8 cellular contexts compared by ENCODE assay signal in the genomic region with DNA sequence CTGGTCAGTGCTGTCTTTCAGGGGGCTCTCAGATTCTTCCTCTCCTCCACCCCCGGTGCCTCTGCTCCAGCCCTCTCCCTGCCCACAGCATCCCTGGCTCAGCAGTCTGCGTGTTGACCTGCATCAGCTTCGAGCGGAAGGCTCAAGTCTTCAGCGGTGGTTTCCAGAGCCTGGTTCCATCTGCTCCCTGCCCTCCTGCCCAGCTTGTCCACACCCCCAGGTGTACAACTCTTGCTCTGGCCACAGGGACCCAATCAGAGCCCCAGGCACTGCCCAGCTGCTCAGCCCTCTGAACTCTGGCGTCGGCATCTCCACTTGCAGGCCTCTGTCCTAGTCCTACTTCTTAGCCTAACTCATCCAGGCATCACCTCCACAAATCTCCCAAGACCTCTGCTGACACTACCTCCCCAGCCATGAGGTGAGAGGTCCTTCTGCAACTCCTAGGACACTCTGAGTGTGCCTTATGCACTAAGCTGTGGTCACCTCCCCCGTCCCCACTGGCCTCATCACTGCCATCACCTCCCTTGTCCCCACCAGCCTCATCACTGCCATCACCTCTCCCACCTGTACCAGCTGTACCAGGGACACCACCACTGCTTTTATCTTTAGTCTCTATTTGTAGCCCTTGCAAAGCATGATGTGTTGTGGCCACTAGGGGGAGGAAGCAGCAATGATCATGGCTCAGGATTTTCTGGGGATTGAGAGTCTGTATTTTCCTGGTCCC.
DNase-seq lines count a peak whose midpoint lies in the region; ATAC-seq and TF ChIP-seq lines count a peak whose summit lies in the region.

No MANE protein-coding gene starts in this region.

- H3K4me2 ChIP-seq in GM23338 = no peak overlapping the region

- H4K20me1 ChIP-seq in GM23338 (replicated peaks; ENCODE audit: insufficient read depth) = no peaks in the 10 kb centered on the region

- TF ChIP-seq POLR2A in prostate gland (IDR thresholded peaks at IDR 0.05) = no peak

- DNase-seq in CD8-positive, alpha-beta T cell = peak in 6 of 7 experiments; percentile 11 to 69 (median 36)
- DNase-seq in GM23338 (ENCODE audit: low spot score) (peak; percentile 78), NCI-H82 (lab: John Stamatoyannopoulos, UW) (peak; percentile 81), glomerular visceral epithelial cell (ENCODE audit: extremely low spot score) (peak; percentile 54), prostate gland (ENCODE audit: low spot score) (peak; percentile 50)
- peak; percentile 50 to 55 for DNase-seq in activated T-cell treated with anti-CD3 and anti-CD28 coated beads, Interleukin-2, amount 50 U/mL, for 48 hours

- intact Hi-C loops in CD8-positive, alpha-beta T cell (cut with DNase I, micrococcal nuclease) = loop anchor here (1.0 to 5.0 kb wide), 7 partner anchors 39 to 582 kb away; a partner anchor contains a TSS
- intact Hi-C loops in prostate gland (cut with DNase I) = loop anchor here (2.0 to 10.0 kb wide), 2 partner anchors 61 to 567 kb away; a partner anchor contains a TSS

- H2AFZ ChIP-seq in GM23338 = no peak overlapping the region

- WGBS in prostate gland = 83% methylated on average over 8 of the region's 8 CpGs

- H3K27me3 Mint-ChIP-seq in CD8-positive, alpha-beta T cell (ENCODE audit: low read depth) = no peaks in the 10 kb centered on the region
- peaks cover 3% of the 10 kb centered on the region for H3K27me3 Mint-ChIP-seq in GM23338 (ENCODE audit: insufficient read depth, low read depth, poor library complexity)

- no peaks in the 10 kb centered on the region for H3K9me3 ChIP-seq in CD8-positive, alpha-beta T cell (ENCODE audit: low read length)
- H3K9me3 ChIP-seq in prostate gland = no peaks in the 10 kb centered on the region

- peaks cover 5% of the 10 kb centered on the region for H3K4me1 ChIP-seq in CD8-positive, alpha-beta T cell (ENCODE audit: insufficient read depth, low read length)
- no peaks in the 10 kb centered on the region for H3K4me1 ChIP-seq in GM23338 (ENCODE audit: insufficient read depth)
- H3K4me1 ChIP-seq in prostate gland (replicated peaks) = no peaks in the 10 kb centered on the region

- H3K4me3 Mint-ChIP-seq in CD8-positive, alpha-beta T cell = no peak overlapping the region
- H3K4me3 Mint-ChIP-seq in GM23338 = no peak overlapping the region

- H3K4me3 ChIP-seq in CD8-positive, alpha-beta T cell (ENCODE audit: low read depth, low read length) = no peak overlapping the region
- H3K4me3 ChIP-seq in GM23338 (no peak overlapping the region), prostate gland (no peak overlapping the region)

- H3K4me1 Mint-ChIP-seq in CD8-positive, alpha-beta T cell (ENCODE audit: low read depth) = peaks cover 9% of the 10 kb centered on the region
- H3K4me1 Mint-ChIP-seq in GM23338 = peaks cover 2% of the 10 kb centered on the region

- POLR2A ChIA-PET in CD8-positive, alpha-beta T cell (lab: Charles Lee) = interaction anchor here (0.6 to 2.5 kb wide), 4 partner anchors 41 to 103 kb away, joined by 3 to 12 read pairs (median 3); a partner anchor contains a TSS

- CTCF ChIA-PET in CD8-positive, alpha-beta T cell (lab: Charles Lee) = interaction anchor here (0.7 to 6.5 kb wide), 44 partner anchors 8 to 582 kb away, joined by 3 to 124 read pairs (median 4); a partner anchor contains a TSS

- H3K79me2 ChIP-seq in GM23338 (replicated peaks; ENCODE audit: insufficient read depth) = no peaks in the 10 kb centered on the region

- H3F3A ChIP-seq in GM23338 (replicated peaks; ENCODE audit: low read depth) = no peaks in the 10 kb centered on the region

- ATAC-seq in CD8-positive, alpha-beta T cell = peak; percentile 49
- peak; percentile 81 for ATAC-seq in GM23338
- ATAC-seq in GM21381 (IDR thresholded peaks at IDR 0.05; ENCODE audit: unreplicated experiment) = no peak
- no peak for ATAC-seq in GM18519 (IDR thresholded peaks at IDR 0.05; ENCODE audit: low FRiP score, unreplicated experiment)

- H3K27ac ChIP-seq in CD8-positive, alpha-beta T cell (ENCODE audit: low read depth, low read length) = no peak overlapping the region
- no peak overlapping the region for H3K27ac ChIP-seq in GM23338 (ENCODE audit: low read depth)
- no peak overlapping the region for H3K27ac ChIP-seq in prostate gland

- no peaks in the 10 kb centered on the region for H3K27me3 ChIP-seq in CD8-positive, alpha-beta T cell (ENCODE audit: insufficient read depth, low read length)
- H3K27me3 ChIP-seq in GM23338 (ENCODE audit: insufficient read depth) (no peaks in the 10 kb centered on the region), prostate gland (replicated peaks; ENCODE audit: insufficient read depth) (no peaks in the 10 kb centered on the region)

- no peaks in the 10 kb centered on the region for H3K9me2 ChIP-seq in GM23338 (ENCODE audit: insufficient read depth)

- peak; percentile 97 for TF ChIP-seq CTCF in CD8-positive, alpha-beta T cell (IDR thresholded peaks at IDR 0.05)
- TF ChIP-seq CTCF in GM23338 (conservative IDR thresholded peaks at IDR 0.05; ENCODE audit: low read depth in 2 of 2) (peak; percentile 86 to 91), prostate gland (IDR thresholded peaks at IDR 0.05) (peak; percentile 62 to 83 (median 78))

- no peak overlapping the region for H3K27ac Mint-ChIP-seq in CD8-positive, alpha-beta T cell
- no peak overlapping the region for H3K27ac Mint-ChIP-seq in GM23338

- no peaks in the 10 kb centered on the region for H3K9me3 Mint-ChIP-seq in CD8-positive, alpha-beta T cell
- H3K9me3 Mint-ChIP-seq in GM23338 = no peaks in the 10 kb centered on the region

- H3K36me3 Mint-ChIP-seq in CD8-positive, alpha-beta T cell = peaks cover 25% of the 10 kb centered on the region
- no peaks in the 10 kb centered on the region for H3K36me3 Mint-ChIP-seq in GM23338 (ENCODE audit: low read depth)

- no peaks in the 10 kb centered on the region for H3K36me3 ChIP-seq in CD8-positive, alpha-beta T cell (ENCODE audit: insufficient read depth, low read length)
- H3K36me3 ChIP-seq in GM23338 (ENCODE audit: insufficient read depth) (no peaks in the 10 kb centered on the region), prostate gland (no peaks in the 10 kb centered on the region)

TF ChIP-seq in GM23338, 12 proteins besides CTCF, POLR2A, EP300 and RAD21 (continues in another document):
- no peak for TF ChIP-seq EZH2phosphoT487 (IDR thresholded peaks at IDR 0.05; ENCODE audit: unreplicated experiment)
- TF ChIP-seq, protein P1, sequence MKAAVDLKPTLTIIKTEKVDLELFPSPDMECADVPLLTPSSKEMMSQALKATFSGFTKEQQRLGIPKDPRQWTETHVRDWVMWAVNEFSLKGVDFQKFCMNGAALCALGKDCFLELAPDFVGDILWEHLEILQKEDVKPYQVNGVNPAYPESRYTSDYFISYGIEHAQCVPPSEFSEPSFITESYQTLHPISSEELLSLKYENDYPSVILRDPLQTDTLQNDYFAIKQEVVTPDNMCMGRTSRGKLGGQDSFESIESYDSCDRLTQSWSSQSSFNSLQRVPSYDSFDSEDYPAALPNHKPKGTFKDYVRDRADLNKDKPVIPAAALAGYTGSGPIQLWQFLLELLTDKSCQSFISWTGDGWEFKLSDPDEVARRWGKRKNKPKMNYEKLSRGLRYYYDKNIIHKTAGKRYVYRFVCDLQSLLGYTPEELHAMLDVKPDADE (IDR thresholded peaks at IDR 0.05) = no peak
- TF ChIP-seq JUNB (IDR thresholded peaks at IDR 0.05; ENCODE audit: unreplicated experiment) = no peak
- no peak for TF ChIP-seq NANOG (IDR thresholded peaks at IDR 0.05; ENCODE audit: borderline replicate concordance)
- no peak for TF ChIP-seq CREB1 (CRISPR knock-in tag; IDR thresholded peaks at IDR 0.05; ENCODE audit: low read depth)
- TF ChIP-seq STAT1 (IDR thresholded peaks at IDR 0.05; ENCODE audit: unreplicated experiment) = no peak

Comparison
In these comparisons a context has a peak if more than half of its experiments do, and no peak if none do; other contexts are left out.
1. ATAC-seq: peak in CD8-positive, alpha-beta T cell (single experiment) and GM23338 (single experiment); none in GM21381 (single experiment) and GM18519 (single experiment).
2. Peak in every context shown above with its lines, with median percentiles within 50 percentile points of each other: DNase-seq and CTCF ChIP-seq.